ENCODE assay signal across 1 cellular context in the genomic region with DNA sequence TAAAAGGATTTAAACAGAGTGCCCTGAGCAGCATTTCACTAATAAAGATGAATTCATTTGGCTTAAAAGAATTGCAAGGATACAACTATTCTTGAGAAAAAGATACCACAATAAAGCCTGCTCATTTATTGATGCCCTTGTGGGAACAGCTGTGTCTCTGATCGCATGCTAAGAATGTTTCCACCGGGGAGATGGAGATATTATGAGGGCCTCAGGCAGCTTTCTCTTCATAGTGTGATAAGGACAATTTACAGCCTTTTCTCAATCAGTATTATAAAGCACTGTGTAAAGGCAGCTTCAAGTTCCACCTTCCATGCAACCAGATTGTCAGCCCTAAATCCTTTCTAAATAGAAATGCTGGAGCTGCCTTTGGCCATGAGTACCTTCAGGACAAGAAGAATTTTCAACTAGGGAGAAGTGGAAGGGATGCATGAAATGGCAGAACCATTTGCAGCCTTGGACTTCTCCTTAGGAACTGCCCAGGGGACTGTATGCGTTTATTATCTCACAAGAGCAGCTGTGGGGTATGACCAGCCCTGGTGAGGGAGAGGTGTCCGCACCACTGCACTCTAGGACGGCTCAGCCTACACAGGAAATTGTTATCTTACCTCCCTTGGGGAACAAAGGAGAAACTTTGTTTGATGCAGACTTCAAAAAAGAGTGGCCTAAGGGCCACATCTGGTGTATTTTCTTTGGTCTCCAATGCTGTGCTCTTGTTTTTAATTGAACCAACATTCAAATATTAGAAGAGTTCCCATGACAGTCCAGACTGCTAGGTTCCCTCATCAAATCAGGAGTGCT.
TF ChIP-seq lines count a peak whose summit lies in the region.

No MANE protein-coding gene starts in this region.

TF ChIP-seq in K562, 482 proteins besides CTCF, POLR2A, EP300 and RAD21 (continued from another document and continues in another):
- TF ChIP-seq ZBTB9 (CRISPR knock-in tag; IDR thresholded peaks at IDR 0.05) (0 out of 2 replicates have a peak, but pooled peaks have one; percentile 23), LEF1 (IDR thresholded peaks at IDR 0.05) (peak; percentile 81), KLF1 (tag; IDR thresholded peaks at IDR 0.05) (no peak), KLF13 (tag; IDR thresholded peaks at IDR 0.05; ENCODE audit: borderline replicate concordance, low read depth) (no peak), ZNF24 (IDR thresholded peaks at IDR 0.05) (peak; percentile 44; the same call in 1 of the 2 replicates), RAD51 (IDR thresholded peaks at IDR 0.05; ENCODE audit: borderline replicate concordance, low read depth) (no peak), ZNF551 (CRISPR knock-in tag; IDR thresholded peaks at IDR 0.05) (no peak), FUS (optimal IDR thresholded peaks at IDR 0.05; ENCODE audit: low read depth, low read length) (no peak), GATA2 (CRISPR knock-in tag; IDR thresholded peaks at IDR 0.05) (peak; percentile 73), EHMT2 (IDR thresholded peaks at IDR 0.05) (peak; percentile 68), ZBTB1 (CRISPR knock-in tag; IDR thresholded peaks at IDR 0.05; ENCODE audit: borderline replicate concordance, low read depth) (no peak), STAT5A (IDR thresholded peaks at IDR 0.05; ENCODE audit: borderline replicate concordance, low read length) (peak; percentile 72; the same call in 1 of the 2 replicates), NEUROD1 (IDR thresholded peaks at IDR 0.05; ENCODE audit: borderline replicate concordance, low read depth, low read length, partially characterized antibody) (peak; percentile 50), SPI1 (IDR thresholded peaks at IDR 0.05; ENCODE audit: borderline replicate concordance, low read depth, low read length) (0 out of 2 replicates have a peak, but pooled peaks have one; percentile 20), HSF4 (CRISPR knock-in tag; IDR thresholded peaks at IDR 0.05; ENCODE audit: borderline replicate concordance) (no peak), ZSCAN32 (CRISPR knock-in tag; IDR thresholded peaks at IDR 0.05) (no peak), LCOR (CRISPR knock-in tag; IDR thresholded peaks at IDR 0.05) (peak; percentile 27; the same call in 1 of the 2 replicates), TAL1 (IDR thresholded peaks at IDR 0.05) (peak; percentile 82), CTBP1 (IDR thresholded peaks at IDR 0.05; ENCODE audit: borderline replicate concordance) (peak; percentile 52; the same call in 1 of the 2 replicates), DPF2 (IDR thresholded peaks at IDR 0.05) (peak; percentile 92), TCF7 (IDR thresholded peaks at IDR 0.05; ENCODE audit: borderline replicate concordance) (no peak), TEAD1 (CRISPR knock-in tag; IDR thresholded peaks at IDR 0.05) (no peak), TEAD4 (IDR thresholded peaks at IDR 0.05; ENCODE audit: low read length) (peak; percentile 86), TEAD4 (CRISPR knock-in tag; IDR thresholded peaks at IDR 0.05; ENCODE audit: borderline replicate concordance) (no peak), RBM39 (optimal IDR thresholded peaks at IDR 0.05; ENCODE audit: low read depth, low read length) (no peak), MEF2A (IDR thresholded peaks at IDR 0.05; ENCODE audit: control insufficient read depth, low read depth, low read length) (no peak), ZKSCAN8 (CRISPR knock-in tag; IDR thresholded peaks at IDR 0.05) (no peak), U2AF1 (optimal IDR thresholded peaks at IDR 0.05; ENCODE audit: low read depth, low read length) (no peak)
- TF ChIP-seq, protein P1, sequence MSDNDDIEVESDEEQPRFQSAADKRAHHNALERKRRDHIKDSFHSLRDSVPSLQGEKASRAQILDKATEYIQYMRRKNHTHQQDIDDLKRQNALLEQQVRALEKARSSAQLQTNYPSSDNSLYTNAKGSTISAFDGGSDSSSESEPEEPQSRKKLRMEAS (CRISPR knock-in tag; IDR thresholded peaks at IDR 0.05) = no peak
- TF ChIP-seq, protein P2, sequence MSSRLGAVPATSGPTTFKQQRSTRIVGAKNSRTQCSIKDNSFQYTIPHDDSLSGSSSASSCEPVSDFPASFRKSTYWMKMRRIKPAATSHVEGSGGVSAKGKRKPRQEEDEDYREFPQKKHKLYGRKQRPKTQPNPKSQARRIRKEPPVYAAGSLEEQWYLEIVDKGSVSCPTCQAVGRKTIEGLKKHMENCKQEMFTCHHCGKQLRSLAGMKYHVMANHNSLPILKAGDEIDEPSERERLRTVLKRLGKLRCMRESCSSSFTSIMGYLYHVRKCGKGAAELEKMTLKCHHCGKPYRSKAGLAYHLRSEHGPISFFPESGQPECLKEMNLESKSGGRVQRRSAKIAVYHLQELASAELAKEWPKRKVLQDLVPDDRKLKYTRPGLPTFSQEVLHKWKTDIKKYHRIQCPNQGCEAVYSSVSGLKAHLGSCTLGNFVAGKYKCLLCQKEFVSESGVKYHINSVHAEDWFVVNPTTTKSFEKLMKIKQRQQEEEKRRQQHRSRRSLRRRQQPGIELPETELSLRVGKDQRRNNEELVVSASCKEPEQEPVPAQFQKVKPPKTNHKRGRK (tag; IDR thresholded peaks at IDR 0.05) = no peak
- TF ChIP-seq, protein P3, sequence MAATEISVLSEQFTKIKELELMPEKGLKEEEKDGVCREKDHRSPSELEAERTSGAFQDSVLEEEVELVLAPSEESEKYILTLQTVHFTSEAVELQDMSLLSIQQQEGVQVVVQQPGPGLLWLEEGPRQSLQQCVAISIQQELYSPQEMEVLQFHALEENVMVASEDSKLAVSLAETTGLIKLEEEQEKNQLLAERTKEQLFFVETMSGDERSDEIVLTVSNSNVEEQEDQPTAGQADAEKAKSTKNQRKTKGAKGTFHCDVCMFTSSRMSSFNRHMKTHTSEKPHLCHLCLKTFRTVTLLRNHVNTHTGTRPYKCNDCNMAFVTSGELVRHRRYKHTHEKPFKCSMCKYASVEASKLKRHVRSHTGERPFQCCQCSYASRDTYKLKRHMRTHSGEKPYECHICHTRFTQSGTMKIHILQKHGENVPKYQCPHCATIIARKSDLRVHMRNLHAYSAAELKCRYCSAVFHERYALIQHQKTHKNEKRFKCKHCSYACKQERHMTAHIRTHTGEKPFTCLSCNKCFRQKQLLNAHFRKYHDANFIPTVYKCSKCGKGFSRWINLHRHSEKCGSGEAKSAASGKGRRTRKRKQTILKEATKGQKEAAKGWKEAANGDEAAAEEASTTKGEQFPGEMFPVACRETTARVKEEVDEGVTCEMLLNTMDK (IDR thresholded peaks at IDR 0.05; ENCODE audit: borderline replicate concordance, insufficient read depth, low read depth, low read length, poor library complexity, severe bottlenecking) = no peak
- TF ChIP-seq, protein P4, sequence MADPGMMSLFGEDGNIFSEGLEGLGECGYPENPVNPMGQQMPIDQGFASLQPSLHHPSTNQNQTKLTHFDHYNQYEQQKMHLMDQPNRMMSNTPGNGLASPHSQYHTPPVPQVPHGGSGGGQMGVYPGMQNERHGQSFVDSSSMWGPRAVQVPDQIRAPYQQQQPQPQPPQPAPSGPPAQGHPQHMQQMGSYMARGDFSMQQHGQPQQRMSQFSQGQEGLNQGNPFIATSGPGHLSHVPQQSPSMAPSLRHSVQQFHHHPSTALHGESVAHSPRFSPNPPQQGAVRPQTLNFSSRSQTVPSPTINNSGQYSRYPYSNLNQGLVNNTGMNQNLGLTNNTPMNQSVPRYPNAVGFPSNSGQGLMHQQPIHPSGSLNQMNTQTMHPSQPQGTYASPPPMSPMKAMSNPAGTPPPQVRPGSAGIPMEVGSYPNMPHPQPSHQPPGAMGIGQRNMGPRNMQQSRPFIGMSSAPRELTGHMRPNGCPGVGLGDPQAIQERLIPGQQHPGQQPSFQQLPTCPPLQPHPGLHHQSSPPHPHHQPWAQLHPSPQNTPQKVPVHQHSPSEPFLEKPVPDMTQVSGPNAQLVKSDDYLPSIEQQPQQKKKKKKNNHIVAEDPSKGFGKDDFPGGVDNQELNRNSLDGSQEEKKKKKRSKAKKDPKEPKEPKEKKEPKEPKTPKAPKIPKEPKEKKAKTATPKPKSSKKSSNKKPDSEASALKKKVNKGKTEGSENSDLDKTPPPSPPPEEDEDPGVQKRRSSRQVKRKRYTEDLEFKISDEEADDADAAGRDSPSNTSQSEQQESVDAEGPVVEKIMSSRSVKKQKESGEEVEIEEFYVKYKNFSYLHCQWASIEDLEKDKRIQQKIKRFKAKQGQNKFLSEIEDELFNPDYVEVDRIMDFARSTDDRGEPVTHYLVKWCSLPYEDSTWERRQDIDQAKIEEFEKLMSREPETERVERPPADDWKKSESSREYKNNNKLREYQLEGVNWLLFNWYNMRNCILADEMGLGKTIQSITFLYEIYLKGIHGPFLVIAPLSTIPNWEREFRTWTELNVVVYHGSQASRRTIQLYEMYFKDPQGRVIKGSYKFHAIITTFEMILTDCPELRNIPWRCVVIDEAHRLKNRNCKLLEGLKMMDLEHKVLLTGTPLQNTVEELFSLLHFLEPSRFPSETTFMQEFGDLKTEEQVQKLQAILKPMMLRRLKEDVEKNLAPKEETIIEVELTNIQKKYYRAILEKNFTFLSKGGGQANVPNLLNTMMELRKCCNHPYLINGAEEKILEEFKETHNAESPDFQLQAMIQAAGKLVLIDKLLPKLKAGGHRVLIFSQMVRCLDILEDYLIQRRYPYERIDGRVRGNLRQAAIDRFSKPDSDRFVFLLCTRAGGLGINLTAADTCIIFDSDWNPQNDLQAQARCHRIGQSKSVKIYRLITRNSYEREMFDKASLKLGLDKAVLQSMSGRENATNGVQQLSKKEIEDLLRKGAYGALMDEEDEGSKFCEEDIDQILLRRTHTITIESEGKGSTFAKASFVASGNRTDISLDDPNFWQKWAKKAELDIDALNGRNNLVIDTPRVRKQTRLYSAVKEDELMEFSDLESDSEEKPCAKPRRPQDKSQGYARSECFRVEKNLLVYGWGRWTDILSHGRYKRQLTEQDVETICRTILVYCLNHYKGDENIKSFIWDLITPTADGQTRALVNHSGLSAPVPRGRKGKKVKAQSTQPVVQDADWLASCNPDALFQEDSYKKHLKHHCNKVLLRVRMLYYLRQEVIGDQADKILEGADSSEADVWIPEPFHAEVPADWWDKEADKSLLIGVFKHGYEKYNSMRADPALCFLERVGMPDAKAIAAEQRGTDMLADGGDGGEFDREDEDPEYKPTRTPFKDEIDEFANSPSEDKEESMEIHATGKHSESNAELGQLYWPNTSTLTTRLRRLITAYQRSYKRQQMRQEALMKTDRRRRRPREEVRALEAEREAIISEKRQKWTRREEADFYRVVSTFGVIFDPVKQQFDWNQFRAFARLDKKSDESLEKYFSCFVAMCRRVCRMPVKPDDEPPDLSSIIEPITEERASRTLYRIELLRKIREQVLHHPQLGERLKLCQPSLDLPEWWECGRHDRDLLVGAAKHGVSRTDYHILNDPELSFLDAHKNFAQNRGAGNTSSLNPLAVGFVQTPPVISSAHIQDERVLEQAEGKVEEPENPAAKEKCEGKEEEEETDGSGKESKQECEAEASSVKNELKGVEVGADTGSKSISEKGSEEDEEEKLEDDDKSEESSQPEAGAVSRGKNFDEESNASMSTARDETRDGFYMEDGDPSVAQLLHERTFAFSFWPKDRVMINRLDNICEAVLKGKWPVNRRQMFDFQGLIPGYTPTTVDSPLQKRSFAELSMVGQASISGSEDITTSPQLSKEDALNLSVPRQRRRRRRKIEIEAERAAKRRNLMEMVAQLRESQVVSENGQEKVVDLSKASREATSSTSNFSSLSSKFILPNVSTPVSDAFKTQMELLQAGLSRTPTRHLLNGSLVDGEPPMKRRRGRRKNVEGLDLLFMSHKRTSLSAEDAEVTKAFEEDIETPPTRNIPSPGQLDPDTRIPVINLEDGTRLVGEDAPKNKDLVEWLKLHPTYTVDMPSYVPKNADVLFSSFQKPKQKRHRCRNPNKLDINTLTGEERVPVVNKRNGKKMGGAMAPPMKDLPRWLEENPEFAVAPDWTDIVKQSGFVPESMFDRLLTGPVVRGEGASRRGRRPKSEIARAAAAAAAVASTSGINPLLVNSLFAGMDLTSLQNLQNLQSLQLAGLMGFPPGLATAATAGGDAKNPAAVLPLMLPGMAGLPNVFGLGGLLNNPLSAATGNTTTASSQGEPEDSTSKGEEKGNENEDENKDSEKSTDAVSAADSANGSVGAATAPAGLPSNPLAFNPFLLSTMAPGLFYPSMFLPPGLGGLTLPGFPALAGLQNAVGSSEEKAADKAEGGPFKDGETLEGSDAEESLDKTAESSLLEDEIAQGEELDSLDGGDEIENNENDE (IDR thresholded peaks at IDR 0.05; ENCODE audit: low read depth, low read length) = no peak
- TF ChIP-seq, protein P5, sequence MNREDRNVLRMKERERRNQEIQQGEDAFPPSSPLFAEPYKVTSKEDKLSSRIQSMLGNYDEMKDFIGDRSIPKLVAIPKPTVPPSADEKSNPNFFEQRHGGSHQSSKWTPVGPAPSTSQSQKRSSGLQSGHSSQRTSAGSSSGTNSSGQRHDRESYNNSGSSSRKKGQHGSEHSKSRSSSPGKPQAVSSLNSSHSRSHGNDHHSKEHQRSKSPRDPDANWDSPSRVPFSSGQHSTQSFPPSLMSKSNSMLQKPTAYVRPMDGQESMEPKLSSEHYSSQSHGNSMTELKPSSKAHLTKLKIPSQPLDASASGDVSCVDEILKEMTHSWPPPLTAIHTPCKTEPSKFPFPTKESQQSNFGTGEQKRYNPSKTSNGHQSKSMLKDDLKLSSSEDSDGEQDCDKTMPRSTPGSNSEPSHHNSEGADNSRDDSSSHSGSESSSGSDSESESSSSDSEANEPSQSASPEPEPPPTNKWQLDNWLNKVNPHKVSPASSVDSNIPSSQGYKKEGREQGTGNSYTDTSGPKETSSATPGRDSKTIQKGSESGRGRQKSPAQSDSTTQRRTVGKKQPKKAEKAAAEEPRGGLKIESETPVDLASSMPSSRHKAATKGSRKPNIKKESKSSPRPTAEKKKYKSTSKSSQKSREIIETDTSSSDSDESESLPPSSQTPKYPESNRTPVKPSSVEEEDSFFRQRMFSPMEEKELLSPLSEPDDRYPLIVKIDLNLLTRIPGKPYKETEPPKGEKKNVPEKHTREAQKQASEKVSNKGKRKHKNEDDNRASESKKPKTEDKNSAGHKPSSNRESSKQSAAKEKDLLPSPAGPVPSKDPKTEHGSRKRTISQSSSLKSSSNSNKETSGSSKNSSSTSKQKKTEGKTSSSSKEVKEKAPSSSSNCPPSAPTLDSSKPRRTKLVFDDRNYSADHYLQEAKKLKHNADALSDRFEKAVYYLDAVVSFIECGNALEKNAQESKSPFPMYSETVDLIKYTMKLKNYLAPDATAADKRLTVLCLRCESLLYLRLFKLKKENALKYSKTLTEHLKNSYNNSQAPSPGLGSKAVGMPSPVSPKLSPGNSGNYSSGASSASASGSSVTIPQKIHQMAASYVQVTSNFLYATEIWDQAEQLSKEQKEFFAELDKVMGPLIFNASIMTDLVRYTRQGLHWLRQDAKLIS (CRISPR knock-in tag; IDR thresholded peaks at IDR 0.05) = 0 out of 2 replicates have a peak, but pooled peaks have one; percentile 31
